In genomic region chr14:90276627-90277367, GRCh38 we compare ENCODE assay signal across 13 cellular contexts. TPM values are rescaled to one million over a fixed set of nuclear protein-coding genes. Genes with fewer than 3 reads are reported as not detected.
A peak's percentile ranks its signal among the peaks of the same experiment; 100 is the strongest.
DNase-seq lines count a peak whose midpoint lies in the region; ATAC-seq, FAIRE-seq and TF ChIP-seq lines count a peak whose summit lies in the region.
"Had no signal": no experiment of that assay in that cellular context is flagged by ENCODE, and none has a peak within 500 bp of the region (broad histone marks: within the 10 kb centered on the region; RNA-seq: fewer than 3 reads in every experiment).

No MANE protein-coding gene starts in this region.

- no peak overlapping the region for H3K4me2 ChIP-seq in A549
- H3K4me2 ChIP-seq: KMS-11 had no signal

- POLR2A ChIA-PET in A549 (lab: Yijun Ruan, JAX), result no interaction called here
- POLR2A ChIA-PET in activated CD4-positive, alpha-beta memory T cell treated with anti-CD3 and anti-CD28 coated beads for 36 hours (lab: Charles Lee), result interaction anchor here (1.0 to 2.5 kb wide), 3 partner anchors 11 to 121 kb away, joined by 3 to 10 read pairs (median 4); partner anchors contain the start of gene CALM1

- peak overlapping the region; percentile 63 for H3K27ac Mint-ChIP-seq in activated CD4-positive, alpha-beta memory T cell treated with anti-CD3 and anti-CD28 coated beads for 36 hours
- H3K27ac Mint-ChIP-seq in endothelial cell (ENCODE audit: unreplicated experiment), result no peak overlapping the region
- H3K27ac Mint-ChIP-seq: activated naive CD8-positive, alpha-beta T cell treated with anti-CD3 and anti-CD28 coated beads, Interleukin-2, amount 10 ng/mL, durations not matched to agents 7 days and 5 days had no signal

- no peaks in the 10 kb centered on the region for H3K27me3 Mint-ChIP-seq in activated CD4-positive, alpha-beta memory T cell treated with anti-CD3 and anti-CD28 coated beads for 36 hours
- H3K27me3 Mint-ChIP-seq in endothelial cell (ENCODE audit: unreplicated experiment), result peaks cover 17% of the 10 kb centered on the region
- H3K27me3 Mint-ChIP-seq: activated naive CD8-positive, alpha-beta T cell treated with anti-CD3 and anti-CD28 coated beads, Interleukin-2, amount 10 ng/mL, durations not matched to agents 7 days and 5 days had no signal

- TF ChIP-seq POLR2A in A549 (IDR thresholded peaks at IDR 0.05; ENCODE audit: low read length), result no peak
- TF ChIP-seq POLR2A in GM12891 (IDR thresholded peaks at IDR 0.05; ENCODE audit: low read depth, low read length), result no peak
- TF ChIP-seq POLR2A in body of pancreas (IDR thresholded peaks at IDR 0.05), result no peak

- TF ChIP-seq RAD21 in A549 (conservative IDR thresholded peaks at IDR 0.05 in 1 of 2, IDR thresholded peaks at IDR 0.05 in 1 of 2), result no peak

- H3K4me3 Mint-ChIP-seq in activated CD4-positive, alpha-beta memory T cell treated with anti-CD3 and anti-CD28 coated beads for 36 hours, result no peak overlapping the region
- H3K4me3 Mint-ChIP-seq in endothelial cell (ENCODE audit: unreplicated experiment), result no peak overlapping the region
- H3K4me3 Mint-ChIP-seq: activated naive CD8-positive, alpha-beta T cell treated with anti-CD3 and anti-CD28 coated beads, Interleukin-2, amount 10 ng/mL, durations not matched to agents 7 days and 5 days had no signal

- no peak for TF ChIP-seq EP300 in A549 (IDR thresholded peaks at IDR 0.05)

- peaks cover 14% of the 10 kb centered on the region for H3K36me3 Mint-ChIP-seq in activated CD4-positive, alpha-beta memory T cell treated with anti-CD3 and anti-CD28 coated beads for 36 hours
- H3K36me3 Mint-ChIP-seq in endothelial cell (ENCODE audit: low read depth, unreplicated experiment), result peaks cover 7% of the 10 kb centered on the region

- H3K4me1 ChIP-seq in A549, result peaks cover 5% of the 10 kb centered on the region; the same call in 1 of the 3 replicates
- H3K4me1 ChIP-seq in body of pancreas, result no peaks in the 10 kb centered on the region
- H3K4me1 ChIP-seq: prostate gland had no signal

- FAIRE-seq in A549 (lab: Jason Lieb, UNC), result no peak
- FAIRE-seq in GM12891 (lab: Jason Lieb, UNC), result no peak
- FAIRE-seq: D721Med had no signal

- no peaks in the 10 kb centered on the region for H3K27me3 ChIP-seq in body of pancreas

- H3K4me3 ChIP-seq in A549, result no peak overlapping the region
- no peak overlapping the region for H3K4me3 ChIP-seq in body of pancreas
- H3K4me3 ChIP-seq: prostate gland had no signal

- no peak for DNase-seq in A549 (ENCODE audit: low read depth in 1 of 2, low spot score in 1 of 2)
- peak; percentile 48 for DNase-seq in EH (ENCODE audit: low read depth)
- DNase-seq in activated CD4-positive, alpha-beta memory T cell treated with anti-CD3 and anti-CD28 coated beads for 36 hours, result peak; percentile 50
- peak; percentile 53 for DNase-seq in iPS-NIHi11 (ENCODE audit: low spot score)
- no peak for DNase-seq in GM12891 (ENCODE audit: insufficient read length, low spot score)
- no peak for DNase-seq in body of pancreas
- DNase-seq in DMS153 (lab: John Stamatoyannopoulos, UW), result no peak
- DNase-seq in endothelial cell (ENCODE audit: low spot score), result no peak
- DNase-seq: activated naive CD8-positive, alpha-beta T cell treated with anti-CD3 and anti-CD28 coated beads, Interleukin-2, amount 10 ng/mL, durations not matched to agents 7 days and 5 days; NCI-H748 treated with DMSO at 0.1 percent for 48 hours had no signal

- H3K36me3 ChIP-seq in body of pancreas (replicated peaks in 1 of 2; ENCODE audit: insufficient read depth in 1 of 2, low read depth in 2 of 2), result peaks cover 8 to 22% of the 10 kb centered on the region in 2 donors

- no peak overlapping the region for H3K27ac ChIP-seq in A549
- no peak overlapping the region for H3K27ac ChIP-seq in body of pancreas
- H3K27ac ChIP-seq: KMS-11, prostate gland had no signal

- CTCF ChIA-PET in A549 (lab: Yijun Ruan, JAX), result interaction anchor here (0.8 to 2.1 kb wide), 4 partner anchors 9 to 423 kb away, joined by 3 to 8 read pairs (median 4); no protein-coding TSS in a partner anchor
- CTCF ChIA-PET in activated CD4-positive, alpha-beta memory T cell treated with anti-CD3 and anti-CD28 coated beads for 36 hours (lab: Charles Lee), result interaction anchor here (0.7 to 1.4 kb wide), 3 partner anchors 9 to 123 kb away, joined by 3 to 4 read pairs (median 3); no protein-coding TSS in a partner anchor

- peaks cover 22% of the 10 kb centered on the region for H3K4me1 Mint-ChIP-seq in activated CD4-positive, alpha-beta memory T cell treated with anti-CD3 and anti-CD28 coated beads for 36 hours (ENCODE audit: low read depth)
- H3K4me1 Mint-ChIP-seq in endothelial cell (ENCODE audit: unreplicated experiment), result peaks cover 23% of the 10 kb centered on the region

- H3K9me3 Mint-ChIP-seq in activated CD4-positive, alpha-beta memory T cell treated with anti-CD3 and anti-CD28 coated beads for 36 hours, result no peaks in the 10 kb centered on the region
- H3K9me3 Mint-ChIP-seq in endothelial cell (ENCODE audit: unreplicated experiment), result no peaks in the 10 kb centered on the region
- H3K9me3 Mint-ChIP-seq: activated naive CD8-positive, alpha-beta T cell treated with anti-CD3 and anti-CD28 coated beads, Interleukin-2, amount 10 ng/mL, durations not matched to agents 7 days and 5 days had no signal

- TF ChIP-seq CTCF in A549 (IDR thresholded peaks at IDR 0.05), result no peak
- TF ChIP-seq CTCF in body of pancreas (IDR thresholded peaks at IDR 0.05), result no peak
- no peak for TF ChIP-seq CTCF in endothelial cell (IDR thresholded peaks at IDR 0.05; ENCODE audit: unreplicated experiment)

- intact Hi-C loops in activated CD4-positive, alpha-beta memory T cell treated with anti-CD3 and anti-CD28 coated beads for 36 hours (cut with micrococcal nuclease), result no loop called here
- intact Hi-C loops in body of pancreas (cut with DNase I), result no loop called here

- 90% methylated on average over 19 of the region's 19 CpGs for WGBS in A549 (ENCODE audit: missing lambda C conversion rate)
- WGBS in body of pancreas, 2 donors, result 81 to 86% methylated on average over 15 to 19 of the region's 19 CpGs

- ATAC-seq in A549 (peak; percentile 17 to 24; a peak in 4 of 6 replicates), body of pancreas (no peak)

- no peaks in the 10 kb centered on the region for H3K9me3 ChIP-seq in A549
- H3K9me3 ChIP-seq in body of pancreas, result no peaks in the 10 kb centered on the region
- H3K9me3 ChIP-seq: prostate gland had no signal

TF ChIP-seq in A549, 52 proteins besides CTCF, POLR2A, EP300 and RAD21 (continues in another document):
- TF ChIP-seq EHF (CRISPR knock-in tag; IDR thresholded peaks at IDR 0.05), result no peak
- no peak for TF ChIP-seq HMGXB4 (CRISPR knock-in tag; IDR thresholded peaks at IDR 0.05; ENCODE audit: borderline replicate concordance)

TF ChIP-seq in GM12891, 5 proteins besides CTCF, POLR2A, EP300 and RAD21:
- TF ChIP-seq SPI1 (IDR thresholded peaks at IDR 0.05; ENCODE audit: low read depth, low read length) (no peak), PAX5 (IDR thresholded peaks at IDR 0.05; ENCODE audit: insufficient read depth, low read length, severe bottlenecking) (no peak), POLR2AphosphoS5 (IDR thresholded peaks at IDR 0.05; ENCODE audit: low read depth, low read length) (no peak), TAF1 (IDR thresholded peaks at IDR 0.05; ENCODE audit: low read depth, low read length) (no peak), POU2F2 (IDR thresholded peaks at IDR 0.05; ENCODE audit: low read depth, low read length) (no peak)

RNA-seq across cellular contexts. Expression of gene PSMC1, which starts 20.4 kb away (rescaled TPM):
- polyA plus RNA-seq in A549 (2011; rRNA removed), result 171 and 336 TPM in 2 replicates
- polyA plus RNA-seq in A549 (2012; cell fraction: cytosol; rRNA removed), result 94.0 and 114 TPM in 2 replicates
- 35.0 and 59.7 TPM in 2 replicates for polyA plus RNA-seq in A549 (2012; cell fraction: nucleus; rRNA removed)
- 305 to 350 TPM (median 328 TPM) in 3 replicates for polyA plus RNA-seq in A549 (2017; fragmentation: RNase III; extraction: RNeasy Plus Mini Kit Qiagen cat#74134 plus additional on column Dnase treatment)
- 45.1 and 59.6 TPM in 2 replicates for polyA minus RNA-seq in A549 (2011; rRNA and poly(A)+ RNA removed)
- total RNA-seq in activated CD4-positive, alpha-beta memory T cell treated with anti-CD3 and anti-CD28 coated beads for 36 hours, result 100 to 1,000 TPM; 107 to 108 TPM
- 136 TPM for polyA plus RNA-seq in GM12891 (2012; ENCODE audit: low read depth, missing spikeins)
- total RNA-seq in body of pancreas, result 10 to 100 TPM; 25.7 to 49.0 TPM
- 105 TPM for total RNA-seq in endothelial cell (ENCODE audit: unreplicated experiment)

RNA-seq across cellular contexts. Expression of gene NRDE2, which starts 54.9 kb away (rescaled TPM):
- polyA plus RNA-seq in A549 (2011; rRNA removed) (12.7 and 14.7 TPM in 2 replicates), A549 (2017; fragmentation: RNase III; extraction: RNeasy Plus Mini Kit Qiagen cat#74134 plus additional on column Dnase treatment) (10.2 to 12.5 TPM (median 11.6 TPM) in 3 replicates)
- 7.6 and 7.7 TPM in 2 replicates for polyA plus RNA-seq in A549 (2012; cell fraction: cytosol; rRNA removed)
- polyA plus RNA-seq in A549 (2012; cell fraction: nucleus; rRNA removed), result 14.7 and 24.3 TPM in 2 replicates
- polyA minus RNA-seq in A549 (2011; rRNA and poly(A)+ RNA removed), result 17.8 and 23.2 TPM in 2 replicates
- total RNA-seq in activated CD4-positive, alpha-beta memory T cell treated with anti-CD3 and anti-CD28 coated beads for 36 hours, result 10 to 100 TPM; 18.9 to 24.8 TPM
- 8.8 TPM for polyA plus RNA-seq in GM12891 (2012; ENCODE audit: low read depth, missing spikeins)
- total RNA-seq in body of pancreas (10 to 100 TPM; 11.7 to 65.6 TPM), endothelial cell (ENCODE audit: unreplicated experiment) (20.8 TPM)

Comparison
In these comparisons a context has a peak if more than half of its experiments do, and no peak if none do; other contexts are left out.
1. DNase-seq: peak in EH (single experiment), activated CD4-positive, alpha-beta memory T cell treated with anti-CD3 and anti-CD28 coated beads for 36 hours (single experiment) and iPS-NIHi11 (single experiment); none in A549 (0 of 2), GM12891 (single experiment), body of pancreas (0 of 4), DMS153 (single experiment) and endothelial cell (single experiment).